Comparison of ENCODE assay signal across 1 cellular context in genomic region chr1:40710581-40711315, GRCh38.
TF ChIP-seq lines count a peak whose summit lies in the region.

No MANE protein-coding gene starts in this region.

TF ChIP-seq in H1, 55 proteins besides CTCF, POLR2A, EP300 and RAD21 (continued from another document):
- TF ChIP-seq EZH2 (IDR thresholded peaks at IDR 0.05; ENCODE audit: low read depth, low read length, severe bottlenecking), result no peak
- TF ChIP-seq USF2 (IDR thresholded peaks at IDR 0.05; ENCODE audit: low read length), result no peak
- TF ChIP-seq NANOG (IDR thresholded peaks at IDR 0.05; ENCODE audit: insufficient read depth, low read depth, low read length, poor library complexity, severe bottlenecking), result no peak
- TF ChIP-seq MAX (IDR thresholded peaks at IDR 0.05), result no peak
- TF ChIP-seq SP4 (IDR thresholded peaks at IDR 0.05; ENCODE audit: low read length), result no peak
